In genomic region chr4:151045907-151046306, GRCh38 we compare ENCODE assay signal across 1 cellular context.
TF ChIP-seq lines count a peak whose summit lies in the region.

No MANE protein-coding gene starts in this region.

TF ChIP-seq in HepG2, 621 proteins besides CTCF, POLR2A, EP300 and RAD21:
- TF ChIP-seq CEBPB (IDR thresholded peaks at IDR 0.05; ENCODE audit: borderline replicate concordance, low read depth, low read length) (peak; percentile 33; the same call in 1 of the 2 replicates), ATF7 (IDR thresholded peaks at IDR 0.05) (no peak), ATF7 (CRISPR knock-in tag; IDR thresholded peaks at IDR 0.05) (no peak), IRF9 (CRISPR knock-in tag; IDR thresholded peaks at IDR 0.05; ENCODE audit: borderline replicate concordance) (no peak), ELF1 (CRISPR knock-in tag; IDR thresholded peaks at IDR 0.05) (no peak), TFDP1 (CRISPR knock-in tag; IDR thresholded peaks at IDR 0.05; ENCODE audit: borderline replicate concordance) (no peak), DRAP1 (CRISPR knock-in tag; IDR thresholded peaks at IDR 0.05) (no peak), ZNF281 (CRISPR knock-in tag; IDR thresholded peaks at IDR 0.05; ENCODE audit: borderline replicate concordance) (peak; percentile 48; the same call in 1 of the 2 replicates), CEBPG (CRISPR knock-in tag; IDR thresholded peaks at IDR 0.05) (peak; percentile 60), CAMTA2 (CRISPR knock-in tag; IDR thresholded peaks at IDR 0.05; ENCODE audit: borderline replicate concordance) (no peak), RORA (CRISPR knock-in tag; IDR thresholded peaks at IDR 0.05) (no peak), NFE2L1 (CRISPR knock-in tag; IDR thresholded peaks at IDR 0.05; ENCODE audit: borderline replicate concordance) (no peak), STAG1 (CRISPR knock-in tag; IDR thresholded peaks at IDR 0.05) (peak; percentile 64), KLF13 (CRISPR knock-in tag; IDR thresholded peaks at IDR 0.05) (no peak), PRDM10 (CRISPR knock-in tag; IDR thresholded peaks at IDR 0.05; ENCODE audit: low read depth) (no peak)
TF ChIP-seq in HepG2: peak in this region for 4.
